ENCODE assay signal across 9 cellular contexts in genomic region chr2:207869784-207870778, GRCh38.
DNase-seq lines count a peak whose midpoint lies in the region; TF ChIP-seq lines count a peak whose summit lies in the region.
"Had no signal": no experiment of that assay in that cellular context is flagged by ENCODE, and none has a peak within 500 bp of the region (broad histone marks: within the 10 kb centered on the region; RNA-seq: fewer than 3 reads in every experiment).

No MANE protein-coding gene starts in this region.

- H3K36me3 ChIP-seq in BJ (ENCODE audit: control insufficient read depth, insufficient read depth, low read length) (no peaks in the 10 kb centered on the region), kidney epithelial cell (ENCODE audit: control insufficient read depth, insufficient read depth, low read length) (no peaks in the 10 kb centered on the region)

- H3K27me3 Mint-ChIP-seq in HFFc6 (ENCODE audit: insufficient read depth), result no peaks in the 10 kb centered on the region; the same call in 1 of the 2 replicates

- TF ChIP-seq CTCF in BJ (IDR thresholded peaks at IDR 0.05; ENCODE audit: insufficient read depth, low read depth, low read length) (no peak), HFFc6 (IDR thresholded peaks at IDR 0.05) (no peak), kidney epithelial cell (IDR thresholded peaks at IDR 0.05; ENCODE audit: insufficient read depth, low read length, poor library complexity, severe bottlenecking) (no peak), RWPE1 (conservative IDR thresholded peaks at IDR 0.05; ENCODE audit: low read depth) (no peak)

- no peak overlapping the region for H3K27ac ChIP-seq in RWPE1

- H3K27ac Mint-ChIP-seq in HFFc6, result peak overlapping the region; percentile 87

- POLR2A ChIA-PET in BJ (lab: Charles Lee) (interaction anchor here (0.6 kb wide), 2 partner anchors 59 to 820 kb away, joined by 3 to 4 read pairs; no protein-coding TSS in a partner anchor), RWPE1 (lab: Yijun Ruan, JAX; ENCODE audit: low non-redundant PET) (no interaction called here)

- H3K4me3 ChIP-seq in BJ (ENCODE audit: low read depth, low read length) (no peak overlapping the region), kidney epithelial cell (ENCODE audit: low read depth, low read length) (no peak overlapping the region)

- H3K36me3 Mint-ChIP-seq in HFFc6 (ENCODE audit: low read depth), result no peaks in the 10 kb centered on the region

- H3K27me3 ChIP-seq in BJ (ENCODE audit: control insufficient read depth, insufficient read depth, low read length) (no peaks in the 10 kb centered on the region), kidney epithelial cell (ENCODE audit: control insufficient read depth, insufficient read depth, low read length) (no peaks in the 10 kb centered on the region)

- no peaks in the 10 kb centered on the region for H3K9me3 Mint-ChIP-seq in HFFc6

- DNase-seq in BJ (ENCODE audit: low read depth), result peak; percentile 68
- DNase-seq in HFFc6, result peak; percentile 78
- DNase-seq in RPMI8226, result peak; percentile 23
- peak; percentile 95 for DNase-seq in kidney epithelial cell (ENCODE audit: low read depth)
- DNase-seq in SHP77 treated with DMSO at 0.1 percent for 48 hours (lab: John Stamatoyannopoulos, UW), result no peak
- DNase-seq in RWPE1 (ENCODE audit: low spot score), result no peak
- no peak for DNase-seq in NCI-H1417 (lab: John Stamatoyannopoulos, UW)
- no peak for DNase-seq in NCI-H69 (lab: John Stamatoyannopoulos, UW)
- DNase-seq: DMS79 treated with DMSO at 0.1 percent for 48 hours had no signal

- 0 out of 2 replicates have a peak overlapping the region, but pooled peaks have one; percentile 4 for H3K4me3 Mint-ChIP-seq in HFFc6

- peaks cover 33% of the 10 kb centered on the region for H3K4me1 Mint-ChIP-seq in HFFc6 (ENCODE audit: low read depth)

- CTCF ChIA-PET in BJ (lab: Yijun Ruan, JAX) (interaction anchor here (1.0 to 1.4 kb wide), 4 partner anchors 9 to 170 kb away, joined by 3 to 5 read pairs (median 4); no protein-coding TSS in a partner anchor), RWPE1 (lab: Yijun Ruan, JAX) (no interaction called here)

Comparison
In these comparisons a context has a peak if more than half of its experiments do, and no peak if none do; other contexts are left out.
1. DNase-seq: peak in BJ (single experiment), HFFc6 (single experiment), RPMI8226 (single experiment) and kidney epithelial cell (single experiment); none in SHP77 treated with DMSO at 0.1 percent for 48 hours (single experiment), RWPE1 (single experiment), NCI-H1417 (0 of 3) and NCI-H69 (single experiment).